In genomic region chrX:23902419-23902818, GRCh38 we compare ENCODE assay signal across 8 cellular contexts. TPM values are rescaled to one million over a fixed set of nuclear protein-coding genes. Genes with fewer than 3 reads are reported as not detected.
DNase-seq lines count a peak whose midpoint lies in the region; ATAC-seq and TF ChIP-seq lines count a peak whose summit lies in the region.

No MANE protein-coding gene starts in this region.

- 0 out of 2 replicates have a peak overlapping the region, but pooled peaks have one; percentile 22 for H3K27ac ChIP-seq in Karpas-422 (ENCODE audit: low read length)

- H3K9me3 ChIP-seq in Karpas-422 (ENCODE audit: low read length) = no peaks in the 10 kb centered on the region

- no peak overlapping the region for H2AFZ ChIP-seq in Karpas-422 (ENCODE audit: low read length)

- no peak overlapping the region; the same call in 1 of the 2 replicates for H3K4me3 ChIP-seq in Karpas-422 (ENCODE audit: low read length)
- no peak overlapping the region for H3K4me3 ChIP-seq in fibroblast of pulmonary artery (replicated peaks; ENCODE audit: low read depth, low read length)

- H3K4me3 Mint-ChIP-seq in osteocyte (ENCODE audit: unreplicated experiment) = no peak overlapping the region
- no peak overlapping the region for H3K4me3 Mint-ChIP-seq in activated naive CD8-positive, alpha-beta T cell treated with anti-CD3 and anti-CD28 coated beads for 36 hours
- H3K4me3 Mint-ChIP-seq in stimulated activated naive CD8-positive, alpha-beta T cell treated with anti-CD3 and anti-CD28 coated beads, Interleukin-15, amount 100 ng/mL, for 72 hours = no peak overlapping the region

- no peaks in the 10 kb centered on the region for H3K27me3 ChIP-seq in Karpas-422 (ENCODE audit: low read length)

- H3K4me2 ChIP-seq in Karpas-422 (ENCODE audit: low read depth, low read length, poor library complexity, severe bottlenecking) = peak overlapping the region; percentile 54

- H4K20me1 ChIP-seq in Karpas-422 (ENCODE audit: insufficient read depth, low read depth, low read length) = no peaks in the 10 kb centered on the region

- peak; percentile 37 for TF ChIP-seq CTCF in fibroblast of pulmonary artery (IDR thresholded peaks at IDR 0.05; ENCODE audit: low read length, missing control alignments)
- TF ChIP-seq CTCF in osteocyte (IDR thresholded peaks at IDR 0.05) = peak; percentile 66

- no peaks in the 10 kb centered on the region for H3K27me3 Mint-ChIP-seq in osteocyte (ENCODE audit: unreplicated experiment)
- H3K27me3 Mint-ChIP-seq in activated naive CD8-positive, alpha-beta T cell treated with anti-CD3 and anti-CD28 coated beads for 36 hours = no peaks in the 10 kb centered on the region
- H3K27me3 Mint-ChIP-seq in stimulated activated naive CD8-positive, alpha-beta T cell treated with anti-CD3 and anti-CD28 coated beads, Interleukin-15, amount 100 ng/mL, for 72 hours = no peaks in the 10 kb centered on the region

- H3K4me1 Mint-ChIP-seq in osteocyte (ENCODE audit: unreplicated experiment) = peaks cover 38% of the 10 kb centered on the region
- peaks cover 8% of the 10 kb centered on the region for H3K4me1 Mint-ChIP-seq in activated naive CD8-positive, alpha-beta T cell treated with anti-CD3 and anti-CD28 coated beads for 36 hours
- no peaks in the 10 kb centered on the region for H3K4me1 Mint-ChIP-seq in stimulated activated naive CD8-positive, alpha-beta T cell treated with anti-CD3 and anti-CD28 coated beads, Interleukin-15, amount 100 ng/mL, for 72 hours

- H3K36me3 Mint-ChIP-seq in osteocyte (ENCODE audit: unreplicated experiment) = no peaks in the 10 kb centered on the region
- no peaks in the 10 kb centered on the region for H3K36me3 Mint-ChIP-seq in activated naive CD8-positive, alpha-beta T cell treated with anti-CD3 and anti-CD28 coated beads for 36 hours

- H3K9me3 Mint-ChIP-seq in osteocyte (ENCODE audit: unreplicated experiment) = no peaks in the 10 kb centered on the region
- H3K9me3 Mint-ChIP-seq in activated naive CD8-positive, alpha-beta T cell treated with anti-CD3 and anti-CD28 coated beads for 36 hours = no peaks in the 10 kb centered on the region
- H3K9me3 Mint-ChIP-seq in stimulated activated naive CD8-positive, alpha-beta T cell treated with anti-CD3 and anti-CD28 coated beads, Interleukin-15, amount 100 ng/mL, for 72 hours = no peaks in the 10 kb centered on the region

- DNase-seq in ELF-1 (ENCODE audit: low read depth, low spot score) = peak; percentile 34
- DNase-seq in Karpas-422 = peak; percentile 83
- peak; percentile 79 for DNase-seq in fibroblast of pulmonary artery (ENCODE audit: low read depth)
- DNase-seq in osteocyte (ENCODE audit: extremely low spot score, unreplicated experiment) = no peak
- DNase-seq in activated naive CD8-positive, alpha-beta T cell treated with anti-CD3 and anti-CD28 coated beads for 36 hours = no peak
- DNase-seq in stimulated activated naive CD8-positive, alpha-beta T cell treated with anti-CD3 and anti-CD28 coated beads, Interleukin-15, amount 100 ng/mL, for 72 hours = no peak
- no peak for DNase-seq in GDM1 (lab: John Stamatoyannopoulos, UW)

- H3K79me2 ChIP-seq in Karpas-422 (ENCODE audit: low read length) = peaks cover 51% of the 10 kb centered on the region

- H3K9me2 ChIP-seq in Karpas-422 (replicated peaks; ENCODE audit: insufficient read depth, low read length) = no peaks in the 10 kb centered on the region

- H3K36me3 ChIP-seq in Karpas-422 (ENCODE audit: insufficient read depth, low read length) = no peaks in the 10 kb centered on the region

- peak; percentile 73 for ATAC-seq in SK-N-SH treated with all-trans-retinoic acid at 6 μM for 48 hours
- no peak for ATAC-seq in stimulated activated naive CD8-positive, alpha-beta T cell treated with anti-CD3 and anti-CD28 coated beads, Interleukin-15, amount 100 ng/mL, for 72 hours

- no peak overlapping the region for H3K27ac Mint-ChIP-seq in osteocyte (ENCODE audit: unreplicated experiment)
- H3K27ac Mint-ChIP-seq in activated naive CD8-positive, alpha-beta T cell treated with anti-CD3 and anti-CD28 coated beads for 36 hours = no peak overlapping the region
- H3K27ac Mint-ChIP-seq in stimulated activated naive CD8-positive, alpha-beta T cell treated with anti-CD3 and anti-CD28 coated beads, Interleukin-15, amount 100 ng/mL, for 72 hours = no peak overlapping the region

- peaks cover 45% of the 10 kb centered on the region for H3K4me1 ChIP-seq in Karpas-422 (ENCODE audit: low read length)

- H3K9ac ChIP-seq in Karpas-422 (ENCODE audit: low read length) = peak overlapping the region; percentile 37

TF ChIP-seq in SK-N-SH treated with all-trans-retinoic acid at 6 μM for 48 hours, 23 proteins besides CTCF, POLR2A, EP300 and RAD21:
- no peak for TF ChIP-seq ZNF8 (CRISPR knock-in tag; IDR thresholded peaks at IDR 0.05)
- no peak for TF ChIP-seq ZC3H10 (CRISPR knock-in tag; IDR thresholded peaks at IDR 0.05)
- TF ChIP-seq ZFP30 (CRISPR knock-in tag; IDR thresholded peaks at IDR 0.05) = no peak
- no peak for TF ChIP-seq ZNF70 (CRISPR knock-in tag; IDR thresholded peaks at IDR 0.05)
- no peak for TF ChIP-seq PATZ1 (CRISPR knock-in tag; IDR thresholded peaks at IDR 0.05; ENCODE audit: borderline replicate concordance)
- no peak for TF ChIP-seq TCF4 (CRISPR knock-in tag; IDR thresholded peaks at IDR 0.05; ENCODE audit: borderline replicate concordance)
- no peak for TF ChIP-seq TSHZ2 (CRISPR knock-in tag; IDR thresholded peaks at IDR 0.05)
- TF ChIP-seq CSRNP3 (CRISPR knock-in tag; IDR thresholded peaks at IDR 0.05) = no peak
- TF ChIP-seq ZNF565 (CRISPR knock-in tag; conservative IDR thresholded peaks at IDR 0.05; ENCODE audit: low read depth) = no peak
- TF ChIP-seq BACH2 (CRISPR knock-in tag; IDR thresholded peaks at IDR 0.05; ENCODE audit: borderline replicate concordance) = no peak

RNA-seq across cellular contexts. Expression of gene APOO, which starts 5.3 kb away (rescaled TPM):
- total RNA-seq in Karpas-422 (2014; rRNA removed; shearing (Covaris generic); ENCODE audit: low replicate concordance) = 27.3 and 37.4 TPM in 2 replicates
- total RNA-seq in osteocyte = 35.4 and 47.4 TPM in 2 replicates
- 10 to 100 TPM; 31.7 to 38.5 TPM for total RNA-seq in activated naive CD8-positive, alpha-beta T cell treated with anti-CD3 and anti-CD28 coated beads for 36 hours

RNA-seq across cellular contexts. Expression of gene CXorf58, which starts 5.4 kb away (rescaled TPM):
- not detected in 2 replicates for total RNA-seq in Karpas-422 (2014; rRNA removed; shearing (Covaris generic); ENCODE audit: low replicate concordance)
- not detected in 2 replicates for total RNA-seq in osteocyte
- total RNA-seq in activated naive CD8-positive, alpha-beta T cell treated with anti-CD3 and anti-CD28 coated beads for 36 hours = under 1 TPM in 1 of 2 experiments, not detected in 1; 0.24 TPM

Comparison
In these comparisons a context has a peak if more than half of its experiments do, and no peak if none do; other contexts are left out.
1. DNase-seq: peak in ELF-1 (single experiment), Karpas-422 (single experiment) and fibroblast of pulmonary artery (single experiment); none in osteocyte (single experiment), activated naive CD8-positive, alpha-beta T cell treated with anti-CD3 and anti-CD28 coated beads for 36 hours (single experiment), stimulated activated naive CD8-positive, alpha-beta T cell treated with anti-CD3 and anti-CD28 coated beads, Interleukin-15, amount 100 ng/mL, for 72 hours (0 of 2) and GDM1 (single experiment).